In genomic region chr13:24605923-24606372, GRCh38 we compare ENCODE assay signal across 9 cellular contexts.
DNase-seq lines count a peak whose midpoint lies in the region; TF ChIP-seq lines count a peak whose summit lies in the region.
"Had no signal": no experiment of that assay in that cellular context is flagged by ENCODE, and none has a peak within 500 bp of the region (broad histone marks: within the 10 kb centered on the region; RNA-seq: fewer than 3 reads in every experiment).

No MANE protein-coding gene starts in this region.

- CTCF ChIA-PET in activated CD4-positive, alpha-beta memory T cell treated with anti-CD3 and anti-CD28 coated beads, Interleukin-2, amount 10 ng/mL, durations not matched to agents 7 days and 5 days (lab: Charles Lee): interaction anchor here (0.7 to 2.9 kb wide), 19 partner anchors 13 to 150 kb away, joined by 3 to 20 read pairs (median 4); partner anchors contain the start of gene ATP12A
- CTCF ChIA-PET in activated CD4-positive, alpha-beta memory T cell treated with anti-CD3 and anti-CD28 coated beads for 36 hours (lab: Charles Lee): interaction anchor here (0.8 to 3.2 kb wide), 17 partner anchors 10 to 120 kb away, joined by 3 to 30 read pairs (median 5); no protein-coding TSS in a partner anchor

- POLR2A ChIA-PET in activated CD4-positive, alpha-beta memory T cell treated with anti-CD3 and anti-CD28 coated beads, Interleukin-2, amount 10 ng/mL, durations not matched to agents 7 days and 5 days (lab: Charles Lee): interaction anchor here (1.5 to 1.7 kb wide), 3 partner anchors 13 to 64 kb away, joined by 4 to 5 read pairs (median 5); no protein-coding TSS in a partner anchor
- POLR2A ChIA-PET in activated CD4-positive, alpha-beta memory T cell treated with anti-CD3 and anti-CD28 coated beads for 36 hours (lab: Charles Lee): interaction anchor here (1.4 kb wide), 1 partner anchor 13 kb away, joined by 3 read pairs; no protein-coding TSS in a partner anchor

- H3K36me3 ChIP-seq in brain microvascular endothelial cell (replicated peaks) (no peaks in the 10 kb centered on the region), Peyer's patch (no peaks in the 10 kb centered on the region)

- no peaks in the 10 kb centered on the region for H3K4me1 ChIP-seq in Peyer's patch

- intact Hi-C loops in activated CD4-positive, alpha-beta memory T cell treated with anti-CD3 and anti-CD28 coated beads for 36 hours (cut with micrococcal nuclease): loop anchor here (1.0 to 2.0 kb wide), 3 partner anchors 13 to 122 kb away; no protein-coding TSS in a partner anchor

- peaks cover 18% of the 10 kb centered on the region for H3K9me3 Mint-ChIP-seq in activated CD4-positive, alpha-beta memory T cell treated with anti-CD3 and anti-CD28 coated beads, Interleukin-2, amount 10 ng/mL, durations not matched to agents 7 days and 5 days
- H3K9me3 Mint-ChIP-seq in activated CD4-positive, alpha-beta memory T cell treated with anti-CD3 and anti-CD28 coated beads for 36 hours: peaks cover 22% of the 10 kb centered on the region

- H3K4me3 Mint-ChIP-seq in activated CD4-positive, alpha-beta memory T cell treated with anti-CD3 and anti-CD28 coated beads, Interleukin-2, amount 10 ng/mL, durations not matched to agents 7 days and 5 days: no peak overlapping the region
- H3K4me3 Mint-ChIP-seq in activated CD4-positive, alpha-beta memory T cell treated with anti-CD3 and anti-CD28 coated beads for 36 hours: no peak overlapping the region

- no peaks in the 10 kb centered on the region for H3K9me3 ChIP-seq in Peyer's patch

- peaks cover 30% of the 10 kb centered on the region for H3K4me1 Mint-ChIP-seq in activated CD4-positive, alpha-beta memory T cell treated with anti-CD3 and anti-CD28 coated beads, Interleukin-2, amount 10 ng/mL, durations not matched to agents 7 days and 5 days
- peaks cover 11% of the 10 kb centered on the region for H3K4me1 Mint-ChIP-seq in activated CD4-positive, alpha-beta memory T cell treated with anti-CD3 and anti-CD28 coated beads for 36 hours (ENCODE audit: low read depth)

- no peaks in the 10 kb centered on the region for H3K27me3 Mint-ChIP-seq in activated CD4-positive, alpha-beta memory T cell treated with anti-CD3 and anti-CD28 coated beads, Interleukin-2, amount 10 ng/mL, durations not matched to agents 7 days and 5 days
- peaks cover 4% of the 10 kb centered on the region for H3K27me3 Mint-ChIP-seq in activated CD4-positive, alpha-beta memory T cell treated with anti-CD3 and anti-CD28 coated beads for 36 hours

- H3K27ac ChIP-seq in brain microvascular endothelial cell: no peak overlapping the region
- no peak overlapping the region for H3K27ac ChIP-seq in Peyer's patch

- no peak overlapping the region for H3K4me3 ChIP-seq in brain microvascular endothelial cell (ENCODE audit: low read depth, low read length)
- no peak overlapping the region for H3K4me3 ChIP-seq in Peyer's patch

- TF ChIP-seq CTCF in brain microvascular endothelial cell (IDR thresholded peaks at IDR 0.05; ENCODE audit: low read depth, low read length, missing control alignments) (peak; percentile 26), Peyer's patch (IDR thresholded peaks at IDR 0.05) (peak in 3 of 6 experiments; percentile 41 to 78 (median 52))

- no peaks in the 10 kb centered on the region for H3K27me3 ChIP-seq in brain microvascular endothelial cell (replicated peaks)
- no peaks in the 10 kb centered on the region for H3K27me3 ChIP-seq in Peyer's patch

- TF ChIP-seq POLR2A in Peyer's patch (IDR thresholded peaks at IDR 0.05): no peak

- in situ Hi-C loops in brain microvascular endothelial cell (cut with HindIII; ENCODE audit: low pct_ligation_motif_present, low sequenced_read_pairs): no loop called here

- peaks cover 28% of the 10 kb centered on the region for H3K36me3 Mint-ChIP-seq in activated CD4-positive, alpha-beta memory T cell treated with anti-CD3 and anti-CD28 coated beads, Interleukin-2, amount 10 ng/mL, durations not matched to agents 7 days and 5 days (ENCODE audit: low read depth)
- H3K36me3 Mint-ChIP-seq in activated CD4-positive, alpha-beta memory T cell treated with anti-CD3 and anti-CD28 coated beads for 36 hours: peaks cover 1% of the 10 kb centered on the region

- peak overlapping the region; percentile 45 for H3K27ac Mint-ChIP-seq in activated CD4-positive, alpha-beta memory T cell treated with anti-CD3 and anti-CD28 coated beads, Interleukin-2, amount 10 ng/mL, durations not matched to agents 7 days and 5 days
- H3K27ac Mint-ChIP-seq in activated CD4-positive, alpha-beta memory T cell treated with anti-CD3 and anti-CD28 coated beads for 36 hours: no peak overlapping the region

- no peak for DNase-seq in activated CD4-positive, alpha-beta memory T cell treated with anti-CD3 and anti-CD28 coated beads, Interleukin-2, amount 10 ng/mL, durations not matched to agents 7 days and 5 days
- DNase-seq in activated CD4-positive, alpha-beta memory T cell treated with anti-CD3 and anti-CD28 coated beads for 36 hours: no peak
- DNase-seq in LHCN-M2 (ENCODE audit: low read depth) (peak; percentile 14), brain microvascular endothelial cell (peak; percentile 18), renal cortical epithelial cell (ENCODE audit: low read depth) (peak; percentile 39), Peyer's patch (no peak), NCI-H1436 (lab: John Stamatoyannopoulos, UW) (no peak), cerebellar nuclear complex (lab: John Stamatoyannopoulos, UW) (no peak)
- DNase-seq: NCI-H1436 treated with DMSO at 0.1 percent for 48 hours had no signal

Comparison
In these comparisons a context has a peak if more than half of its experiments do, and no peak if none do; other contexts are left out.
1. DNase-seq: peak in LHCN-M2 (single experiment), brain microvascular endothelial cell (single experiment) and renal cortical epithelial cell (single experiment); none in activated CD4-positive, alpha-beta memory T cell treated with anti-CD3 and anti-CD28 coated beads, Interleukin-2, amount 10 ng/mL, durations not matched to agents 7 days and 5 days (single experiment), activated CD4-positive, alpha-beta memory T cell treated with anti-CD3 and anti-CD28 coated beads for 36 hours (single experiment), Peyer's patch (0 of 3), NCI-H1436 (single experiment) and cerebellar nuclear complex (0 of 2).